ENCODE assay signal across 8 cellular contexts in the genomic region with DNA sequence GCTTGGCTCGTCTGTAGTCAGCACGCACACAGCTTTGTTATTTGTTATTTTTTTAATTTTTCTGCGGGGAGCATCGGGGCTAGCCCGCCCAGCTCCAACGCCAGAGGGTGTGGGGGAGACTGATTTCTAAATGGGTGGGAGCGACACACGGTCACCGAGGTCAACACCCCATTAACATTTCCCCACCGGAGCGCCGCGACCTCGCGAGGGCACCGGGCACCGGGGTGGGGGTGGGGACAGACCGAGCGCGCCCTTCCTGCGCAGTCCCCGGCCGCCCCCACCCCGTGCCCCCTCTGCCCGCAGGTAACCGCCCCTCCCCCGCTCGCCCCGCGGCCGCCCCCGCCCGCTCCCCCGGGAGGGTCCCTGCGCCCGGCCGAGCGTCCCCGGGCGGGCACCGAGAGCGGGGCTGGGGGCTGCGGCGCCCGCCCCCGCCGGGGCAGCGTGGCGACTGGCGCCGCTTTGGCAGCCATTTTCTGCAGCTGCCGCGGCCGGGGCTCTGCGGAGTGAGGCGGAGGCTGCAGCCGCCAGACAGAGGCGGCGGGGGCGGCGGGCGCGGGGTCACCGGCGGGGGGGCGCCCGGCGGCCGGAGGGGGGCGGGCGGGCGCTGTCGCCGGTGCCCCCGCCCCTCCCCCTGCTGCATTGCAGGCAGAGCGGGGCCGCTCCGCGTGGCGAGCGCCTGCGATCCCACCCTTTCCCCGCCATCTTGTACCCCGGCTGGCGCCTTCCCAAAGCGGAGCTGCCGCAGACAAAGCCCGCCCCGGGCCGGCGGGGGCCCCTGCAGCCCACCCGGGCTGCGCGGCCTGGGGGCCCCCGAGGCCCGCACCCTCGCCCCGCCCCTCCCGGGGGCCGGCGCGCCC. TPM values are rescaled to one million over a fixed set of nuclear protein-coding genes. Genes with fewer than 3 reads are reported as not detected.
DNase-seq lines count a peak whose midpoint lies in the region; FAIRE-seq and TF ChIP-seq lines count a peak whose summit lies in the region.

No MANE protein-coding gene starts in this region.

- H3K27ac Mint-ChIP-seq in HFFc6: 0 out of 2 replicates have a peak overlapping the region, but pooled peaks have one; percentile 36
- no peak overlapping the region for H3K27ac Mint-ChIP-seq in CD14-positive monocyte

- DNase-seq in HFFc6 (no peak), keratinocyte (ENCODE audit: low read depth, low spot score) (no peak), GDM1 (lab: John Stamatoyannopoulos, UW) (no peak), SIG-M5 (lab: John Stamatoyannopoulos, UW) (no peak), KG1 (lab: John Stamatoyannopoulos, UW) (no peak), CD14-positive monocyte (ENCODE audit: low spot score) (no peak)

- H3K36me3 Mint-ChIP-seq in HFFc6 (ENCODE audit: low read depth) (no peaks in the 10 kb centered on the region), CD14-positive monocyte (peaks cover 6 to 20% of the 10 kb centered on the region in 2 donors)

- peak overlapping the region; percentile 49 for H2AFZ ChIP-seq in ACC112 (ENCODE audit: low read length, unreplicated experiment)
- H2AFZ ChIP-seq in keratinocyte (ENCODE audit: control insufficient read depth, low read length): peak overlapping the region; percentile 22

- H4K20me1 ChIP-seq in keratinocyte (ENCODE audit: control insufficient read depth, extremely low read depth, insufficient read depth, low read length): peaks cover 2% of the 10 kb centered on the region

- dilution Hi-C loops in keratinocyte (cut with MboI; ENCODE audit: extremely low pct_ligation_motif_present, low sequenced_read_pairs): no loop called here

- no peaks in the 10 kb centered on the region for H3K79me2 ChIP-seq in ACC112 (ENCODE audit: control insufficient read depth, insufficient read depth, low read length, unreplicated experiment)
- H3K79me2 ChIP-seq in keratinocyte (ENCODE audit: control insufficient read depth, insufficient read depth, low read length): no peaks in the 10 kb centered on the region

- H3K4me1 Mint-ChIP-seq in HFFc6 (ENCODE audit: low read depth) (peaks cover 7% of the 10 kb centered on the region), CD14-positive monocyte (peaks cover 30% of the 10 kb centered on the region)

- H3K27me3 ChIP-seq in ACC112 (ENCODE audit: insufficient read depth, low read length) (peaks cover 74% of the 10 kb centered on the region), keratinocyte (ENCODE audit: control insufficient read depth, extremely low read depth, insufficient read depth, low read length) (peaks cover 89% of the 10 kb centered on the region)

- H3K4me1 ChIP-seq in ACC112 (ENCODE audit: control insufficient read depth, insufficient read depth, low read length, unreplicated experiment): peaks cover 15% of the 10 kb centered on the region
- peaks cover 5% of the 10 kb centered on the region for H3K4me1 ChIP-seq in keratinocyte (ENCODE audit: control insufficient read depth, extremely low read depth, insufficient read depth, low read length)

- H3K36me3 ChIP-seq in ACC112 (ENCODE audit: insufficient read depth, low read length) (no peaks in the 10 kb centered on the region), keratinocyte (ENCODE audit: control insufficient read depth in 2 of 2, extremely low read depth in 1 of 2, insufficient read depth in 2 of 2, low read length in 2 of 2) (no peaks in the 10 kb centered on the region)

- TF ChIP-seq CTCF in HFFc6 (IDR thresholded peaks at IDR 0.05) (no peak), WI38 (IDR thresholded peaks at IDR 0.05; ENCODE audit: low read depth, low read length) (no peak), keratinocyte (optimal IDR thresholded peaks at IDR 0.05 in 1 of 3, IDR thresholded peaks at IDR 0.05 in 1 of 3, conservative IDR thresholded peaks at IDR 0.05 in 1 of 3; ENCODE audit: extremely low read depth in 1 of 3, insufficient read depth in 2 of 3, low read length in 3 of 3) (no peak), CD14-positive monocyte (IDR thresholded peaks at IDR 0.05) (no peak)

- H3K9me3 Mint-ChIP-seq in HFFc6: no peaks in the 10 kb centered on the region
- peaks cover 0 to 42% (median 29%) of the 10 kb centered on the region in 7 donors for H3K9me3 Mint-ChIP-seq in CD14-positive monocyte

- H3K9me3 ChIP-seq in keratinocyte (ENCODE audit: control insufficient read depth, low read depth, low read length): no peaks in the 10 kb centered on the region

- peak overlapping the region; percentile 73 for H3K4me2 ChIP-seq in keratinocyte (ENCODE audit: control insufficient read depth, extremely low read depth, insufficient read depth, low read depth, low read length)

- H3K4me3 Mint-ChIP-seq in HFFc6 (peak overlapping the region; percentile 71), CD14-positive monocyte (peak overlapping the region in 1 of 2 donors; percentile 85)

- no peak for FAIRE-seq in keratinocyte (lab: Jason Lieb, UNC)

- H3K9me1 ChIP-seq in keratinocyte (ENCODE audit: control insufficient read depth, extremely low read depth, insufficient read depth, low read length): no peaks in the 10 kb centered on the region

- H3K27me3 Mint-ChIP-seq in HFFc6 (ENCODE audit: insufficient read depth): peaks cover 54% of the 10 kb centered on the region
- H3K27me3 Mint-ChIP-seq in CD14-positive monocyte (ENCODE audit: low read depth in 3 of 3): peaks cover 70 to 92% (median 79%) of the 10 kb centered on the region in 3 donors

- intact Hi-C loops in CD14-positive monocyte (cut with micrococcal nuclease): no loop called here

- no peak overlapping the region for H3K9ac ChIP-seq in keratinocyte (ENCODE audit: control insufficient read depth, extremely low read depth, insufficient read depth, low read length)

- H3K27ac ChIP-seq in ACC112 (ENCODE audit: low read depth, low read length) (no peak overlapping the region), keratinocyte (ENCODE audit: control insufficient read depth, insufficient read depth, low read length) (no peak overlapping the region)

- H3K4me3 ChIP-seq in ACC112 (ENCODE audit: low read depth, low read length): peak overlapping the region; percentile 69
- peak overlapping the region; percentile 42 for H3K4me3 ChIP-seq in WI38 (ENCODE audit: low read depth, low read length)
- peak overlapping the region; percentile 35 to 46 (median 38) for H3K4me3 ChIP-seq in keratinocyte (ENCODE audit: control insufficient read depth in 2 of 3, extremely low read depth in 1 of 3, insufficient read depth in 2 of 3, low read depth in 1 of 3, low read length in 3 of 3)

RNA-seq across cellular contexts. Expression of a gene that starts 16.3 kb away (rescaled TPM):
- 10 to 100 TPM in 1 of 6 experiments, 1 to 10 TPM in 5; 6.0 to 10.6 (median 8.1) TPM for total RNA-seq in HFFc6 (2021; fragmentation: NEBNext Ultra II Directional; extraction: Animal tissue kit (Norgen Biotek cat#: 25700))
- polyA plus RNA-seq in keratinocyte (0.22 to 0.49 TPM (median 0.24 TPM) in 3 replicates), CD14-positive monocyte (1 to 10 TPM; 2.5 TPM)
- polyA plus RNA-seq in keratinocyte (2011; ENCODE audit: low read depth): 0.31 TPM
- 0.29 and 0.86 TPM in 2 replicates for polyA plus RNA-seq in keratinocyte (2011; cell fraction: cytosol; rRNA removed)
- polyA plus RNA-seq in keratinocyte (2011; cell fraction: nucleus; rRNA removed): 0.67 and 1.5 TPM in 2 replicates
- 2.2 and 2.8 TPM in 2 replicates for polyA plus RNA-seq in keratinocyte (2012; ENCODE audit: low replicate concordance)
- 0.13 to 0.38 TPM (median 0.36 TPM) in 3 replicates for polyA minus RNA-seq in keratinocyte
- not detected for polyA minus RNA-seq in keratinocyte (2011; cell fraction: cytosol; rRNA and poly(A)+ RNA removed)
- 0.53 and 1.9 TPM in 2 replicates for polyA minus RNA-seq in keratinocyte (2011; cell fraction: nucleus; rRNA and poly(A)+ RNA removed)

RNA-seq across cellular contexts. Expression of a gene that starts 26.0 kb away (rescaled TPM):
- total RNA-seq in HFFc6 (2021; fragmentation: NEBNext Ultra II Directional; extraction: Animal tissue kit (Norgen Biotek cat#: 25700)): 10 to 100 TPM; 18.2 to 20.2 (median 19.3) TPM
- polyA plus RNA-seq in keratinocyte: 5.4 to 11.0 TPM (median 7.0 TPM) in 3 replicates
- polyA plus RNA-seq in keratinocyte (2011; ENCODE audit: low read depth): 26.5 TPM
- 3.5 and 6.7 TPM in 2 replicates for polyA plus RNA-seq in keratinocyte (2011; cell fraction: cytosol; rRNA removed)
- 9.5 and 9.7 TPM in 2 replicates for polyA plus RNA-seq in keratinocyte (2011; cell fraction: nucleus; rRNA removed)
- 8.2 and 21.9 TPM in 2 replicates for polyA plus RNA-seq in keratinocyte (2012; ENCODE audit: low replicate concordance)
- 1.8 to 6.5 TPM (median 2.7 TPM) in 3 replicates for polyA minus RNA-seq in keratinocyte
- polyA minus RNA-seq in keratinocyte (2011; cell fraction: cytosol; rRNA and poly(A)+ RNA removed): 17.5 TPM
- polyA minus RNA-seq in keratinocyte (2011; cell fraction: nucleus; rRNA and poly(A)+ RNA removed): 12.8 and 12.9 TPM in 2 replicates
- polyA plus RNA-seq in CD14-positive monocyte: 1 to 10 TPM; 1.4 to 3.6 TPM

RNA-seq across cellular contexts. Expression of a gene that starts 35.2 kb away (rescaled TPM):
- 1 to 10 TPM in 5 of 6 experiments, under 1 TPM in 1; 0.75 to 2.0 (median 1.4) TPM for total RNA-seq in HFFc6 (2021; fragmentation: NEBNext Ultra II Directional; extraction: Animal tissue kit (Norgen Biotek cat#: 25700))
- polyA plus RNA-seq in keratinocyte (1.7 to 2.3 TPM (median 1.8 TPM) in 3 replicates), CD14-positive monocyte (under 1 TPM in 1 of 2 donors, not detected in 1; 0.09 TPM)
- 0.32 TPM for polyA plus RNA-seq in keratinocyte (2011; ENCODE audit: low read depth)
- polyA plus RNA-seq in keratinocyte (2011; cell fraction: cytosol; rRNA removed): 1.1 and 1.8 TPM in 2 replicates
- 3.6 and 4.7 TPM in 2 replicates for polyA plus RNA-seq in keratinocyte (2011; cell fraction: nucleus; rRNA removed)
- 0.93 and 2.2 TPM in 2 replicates for polyA plus RNA-seq in keratinocyte (2012; ENCODE audit: low replicate concordance)
- 2.2 to 3.3 TPM (median 2.4 TPM) in 3 replicates for polyA minus RNA-seq in keratinocyte
- polyA minus RNA-seq in keratinocyte (2011; cell fraction: cytosol; rRNA and poly(A)+ RNA removed): 2.3 TPM
- polyA minus RNA-seq in keratinocyte (2011; cell fraction: nucleus; rRNA and poly(A)+ RNA removed): 2.2 and 3.3 TPM in 2 replicates
